In the genomic region with DNA sequence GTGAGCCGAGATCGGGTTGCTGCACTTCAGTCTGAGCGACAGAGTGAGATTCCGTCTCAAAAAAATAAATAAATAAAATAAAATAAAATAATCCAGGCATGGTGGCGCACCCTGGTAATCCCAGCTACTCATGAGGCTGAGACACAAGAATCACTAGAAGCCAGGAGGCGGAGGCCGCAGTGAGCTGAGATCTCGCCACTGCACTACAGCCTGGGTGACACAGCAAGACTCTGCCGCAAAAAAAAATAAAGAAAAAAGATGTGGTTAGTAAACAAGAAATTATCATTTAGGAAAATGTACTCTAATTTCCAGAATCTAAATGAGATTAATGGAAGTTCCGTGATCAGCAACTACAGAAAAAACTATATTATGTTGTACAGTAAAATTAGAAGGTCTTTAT, we compare ENCODE assay signal across 1 cellular context.
TF ChIP-seq lines count a peak whose summit lies in the region.

No MANE protein-coding gene starts in this region.

TF ChIP-seq in K562, 482 proteins besides CTCF, POLR2A, EP300 and RAD21 (continued from another document):
- TF ChIP-seq, protein P1, sequence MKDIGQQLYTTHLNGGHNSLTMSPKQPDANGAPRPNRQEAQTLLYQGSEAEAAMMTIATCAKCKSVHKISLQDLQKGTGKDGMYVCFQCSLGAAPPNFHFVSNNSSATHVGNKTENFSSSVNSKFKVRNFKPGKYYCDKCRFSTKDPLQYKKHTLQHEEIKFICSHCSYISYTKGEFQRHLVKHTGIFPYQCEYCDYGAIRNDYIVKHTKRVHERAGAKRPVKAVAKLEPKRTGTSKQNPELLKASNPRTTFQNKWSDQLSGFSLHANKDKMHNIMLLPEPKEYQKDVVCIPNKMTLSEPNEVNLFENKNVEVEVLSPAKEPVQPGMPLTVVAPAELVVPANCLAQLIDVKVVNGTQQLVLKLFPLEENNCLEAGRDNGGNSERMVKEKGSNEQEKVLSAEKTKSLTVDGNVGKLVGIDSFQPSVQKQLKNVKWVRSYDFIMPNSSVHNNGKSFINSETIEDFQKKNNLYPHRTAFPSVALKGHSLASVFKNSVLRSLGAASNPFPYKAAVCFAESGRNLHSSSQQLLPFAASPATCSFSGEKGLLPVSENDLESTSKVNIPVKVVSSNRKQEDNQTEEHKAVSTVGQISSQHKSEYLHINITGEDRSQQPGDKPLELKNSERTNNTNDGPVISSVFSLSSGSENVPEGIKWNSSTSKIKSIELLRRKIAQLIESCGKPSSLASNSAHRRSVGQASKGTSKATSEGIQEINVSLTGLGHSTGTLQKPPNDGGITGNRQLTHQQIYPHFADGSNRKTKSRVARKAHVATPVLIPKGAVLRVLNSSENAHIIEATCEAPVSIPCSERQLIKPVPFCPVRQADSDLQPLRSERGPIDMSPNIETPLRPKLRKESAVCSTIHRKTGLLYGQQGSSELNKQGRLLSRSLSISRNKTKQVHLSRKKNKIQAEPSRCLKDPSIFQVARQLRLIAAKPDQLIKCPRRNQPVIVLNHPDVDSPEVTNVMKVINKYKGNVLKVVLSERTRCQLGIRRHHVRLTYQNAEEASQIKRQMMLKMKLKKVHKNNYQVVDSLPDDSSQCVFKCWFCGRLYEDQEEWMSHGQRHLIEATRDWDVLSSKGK (CRISPR knock-in tag; IDR thresholded peaks at IDR 0.05), result no peak
- TF ChIP-seq HDGF (IDR thresholded peaks at IDR 0.05), result 0 out of 2 replicates have a peak, but pooled peaks have one; percentile 46
- peak; percentile 27 for TF ChIP-seq TAF1 (IDR thresholded peaks at IDR 0.05; ENCODE audit: control insufficient read depth, extremely low read depth, insufficient read depth, low read length, severe bottlenecking)
- TF ChIP-seq CHCHD3 (CRISPR knock-in tag; IDR thresholded peaks at IDR 0.05), result no peak
- TF ChIP-seq CXXC5 (CRISPR knock-in tag; IDR thresholded peaks at IDR 0.05), result no peak
- TF ChIP-seq, protein P2, sequence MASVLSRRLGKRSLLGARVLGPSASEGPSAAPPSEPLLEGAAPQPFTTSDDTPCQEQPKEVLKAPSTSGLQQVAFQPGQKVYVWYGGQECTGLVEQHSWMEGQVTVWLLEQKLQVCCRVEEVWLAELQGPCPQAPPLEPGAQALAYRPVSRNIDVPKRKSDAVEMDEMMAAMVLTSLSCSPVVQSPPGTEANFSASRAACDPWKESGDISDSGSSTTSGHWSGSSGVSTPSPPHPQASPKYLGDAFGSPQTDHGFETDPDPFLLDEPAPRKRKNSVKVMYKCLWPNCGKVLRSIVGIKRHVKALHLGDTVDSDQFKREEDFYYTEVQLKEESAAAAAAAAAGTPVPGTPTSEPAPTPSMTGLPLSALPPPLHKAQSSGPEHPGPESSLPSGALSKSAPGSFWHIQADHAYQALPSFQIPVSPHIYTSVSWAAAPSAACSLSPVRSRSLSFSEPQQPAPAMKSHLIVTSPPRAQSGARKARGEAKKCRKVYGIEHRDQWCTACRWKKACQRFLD (CRISPR knock-in tag; IDR thresholded peaks at IDR 0.05), result no peak
- TF ChIP-seq ARID1B (IDR thresholded peaks at IDR 0.05), result 0 out of 2 replicates have a peak, but pooled peaks have one; percentile 36
- no peak for TF ChIP-seq ILF3 (IDR thresholded peaks at IDR 0.05; ENCODE audit: borderline replicate concordance)
- no peak for TF ChIP-seq ZFPM2 (CRISPR knock-in tag; IDR thresholded peaks at IDR 0.05)
- TF ChIP-seq MAFF (IDR thresholded peaks at IDR 0.05; ENCODE audit: low read length), result peak; percentile 56
- TF ChIP-seq, protein P3, sequence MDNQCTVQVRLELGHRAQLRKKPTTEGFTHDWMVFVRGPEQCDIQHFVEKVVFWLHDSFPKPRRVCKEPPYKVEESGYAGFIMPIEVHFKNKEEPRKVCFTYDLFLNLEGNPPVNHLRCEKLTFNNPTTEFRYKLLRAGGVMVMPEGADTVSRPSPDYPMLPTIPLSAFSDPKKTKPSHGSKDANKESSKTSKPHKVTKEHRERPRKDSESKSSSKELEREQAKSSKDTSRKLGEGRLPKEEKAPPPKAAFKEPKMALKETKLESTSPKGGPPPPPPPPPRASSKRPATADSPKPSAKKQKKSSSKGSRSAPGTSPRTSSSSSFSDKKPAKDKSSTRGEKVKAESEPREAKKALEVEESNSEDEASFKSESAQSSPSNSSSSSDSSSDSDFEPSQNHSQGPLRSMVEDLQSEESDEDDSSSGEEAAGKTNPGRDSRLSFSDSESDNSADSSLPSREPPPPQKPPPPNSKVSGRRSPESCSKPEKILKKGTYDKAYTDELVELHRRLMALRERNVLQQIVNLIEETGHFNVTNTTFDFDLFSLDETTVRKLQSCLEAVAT (IDR thresholded peaks at IDR 0.05), result peak in 1 of 2 experiments; percentile 85; a peak in 2 of 4 replicates
- peak; percentile 38; the same call in 1 of the 2 replicates for TF ChIP-seq SMARCA4 (IDR thresholded peaks at IDR 0.05)
- peak; percentile 32 for TF ChIP-seq ZNF384 (IDR thresholded peaks at IDR 0.05; ENCODE audit: low read depth, low read length)
- TF ChIP-seq FOXK2 (conservative IDR thresholded peaks at IDR 0.05 in 1 of 2, IDR thresholded peaks at IDR 0.05 in 1 of 2; ENCODE audit: low read depth in 2 of 2), result peak; percentile 63 to 80
- TF ChIP-seq ZNF316 (IDR thresholded peaks at IDR 0.05), result peak; percentile 76
- TF ChIP-seq, protein P4, sequence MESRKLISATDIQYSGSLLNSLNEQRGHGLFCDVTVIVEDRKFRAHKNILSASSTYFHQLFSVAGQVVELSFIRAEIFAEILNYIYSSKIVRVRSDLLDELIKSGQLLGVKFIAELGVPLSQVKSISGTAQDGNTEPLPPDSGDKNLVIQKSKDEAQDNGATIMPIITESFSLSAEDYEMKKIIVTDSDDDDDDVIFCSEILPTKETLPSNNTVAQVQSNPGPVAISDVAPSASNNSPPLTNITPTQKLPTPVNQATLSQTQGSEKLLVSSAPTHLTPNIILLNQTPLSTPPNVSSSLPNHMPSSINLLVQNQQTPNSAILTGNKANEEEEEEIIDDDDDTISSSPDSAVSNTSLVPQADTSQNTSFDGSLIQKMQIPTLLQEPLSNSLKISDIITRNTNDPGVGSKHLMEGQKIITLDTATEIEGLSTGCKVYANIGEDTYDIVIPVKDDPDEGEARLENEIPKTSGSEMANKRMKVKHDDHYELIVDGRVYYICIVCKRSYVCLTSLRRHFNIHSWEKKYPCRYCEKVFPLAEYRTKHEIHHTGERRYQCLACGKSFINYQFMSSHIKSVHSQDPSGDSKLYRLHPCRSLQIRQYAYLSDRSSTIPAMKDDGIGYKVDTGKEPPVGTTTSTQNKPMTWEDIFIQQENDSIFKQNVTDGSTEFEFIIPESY (CRISPR knock-in tag; IDR thresholded peaks at IDR 0.05), result 0 out of 2 replicates have a peak, but pooled peaks have one; percentile 37
- no peak for TF ChIP-seq NR2C1 (IDR thresholded peaks at IDR 0.05)
- TF ChIP-seq NR2C1 (tag; IDR thresholded peaks at IDR 0.05), result no peak
- TF ChIP-seq CHD2 (IDR thresholded peaks at IDR 0.05; ENCODE audit: low read depth, low read length), result no peak
- 0 out of 2 replicates have a peak, but pooled peaks have one; percentile 40 for TF ChIP-seq SMARCC2 (IDR thresholded peaks at IDR 0.05; ENCODE audit: low read depth)
- TF ChIP-seq ZFX (CRISPR knock-in tag; IDR thresholded peaks at IDR 0.05), result 0 out of 2 replicates have a peak, but pooled peaks have one; percentile 12
- TF ChIP-seq MEF2D (tag; conservative IDR thresholded peaks at IDR 0.05; ENCODE audit: low read depth), result no peak
- TF ChIP-seq TRIM24 (IDR thresholded peaks at IDR 0.05), result 0 out of 4 replicates have a peak, but pooled peaks of 1 of the 2 experiments have one; percentile 35
- TF ChIP-seq THRAP3 (IDR thresholded peaks at IDR 0.05; ENCODE audit: borderline replicate concordance), result 0 out of 2 replicates have a peak, but pooled peaks have one; percentile 40
- TF ChIP-seq LARP7 (IDR thresholded peaks at IDR 0.05), result no peak
- 0 out of 2 replicates have a peak, but pooled peaks have one; percentile 20 for TF ChIP-seq HDAC2 (IDR thresholded peaks at IDR 0.05)
- TF ChIP-seq, protein P5, sequence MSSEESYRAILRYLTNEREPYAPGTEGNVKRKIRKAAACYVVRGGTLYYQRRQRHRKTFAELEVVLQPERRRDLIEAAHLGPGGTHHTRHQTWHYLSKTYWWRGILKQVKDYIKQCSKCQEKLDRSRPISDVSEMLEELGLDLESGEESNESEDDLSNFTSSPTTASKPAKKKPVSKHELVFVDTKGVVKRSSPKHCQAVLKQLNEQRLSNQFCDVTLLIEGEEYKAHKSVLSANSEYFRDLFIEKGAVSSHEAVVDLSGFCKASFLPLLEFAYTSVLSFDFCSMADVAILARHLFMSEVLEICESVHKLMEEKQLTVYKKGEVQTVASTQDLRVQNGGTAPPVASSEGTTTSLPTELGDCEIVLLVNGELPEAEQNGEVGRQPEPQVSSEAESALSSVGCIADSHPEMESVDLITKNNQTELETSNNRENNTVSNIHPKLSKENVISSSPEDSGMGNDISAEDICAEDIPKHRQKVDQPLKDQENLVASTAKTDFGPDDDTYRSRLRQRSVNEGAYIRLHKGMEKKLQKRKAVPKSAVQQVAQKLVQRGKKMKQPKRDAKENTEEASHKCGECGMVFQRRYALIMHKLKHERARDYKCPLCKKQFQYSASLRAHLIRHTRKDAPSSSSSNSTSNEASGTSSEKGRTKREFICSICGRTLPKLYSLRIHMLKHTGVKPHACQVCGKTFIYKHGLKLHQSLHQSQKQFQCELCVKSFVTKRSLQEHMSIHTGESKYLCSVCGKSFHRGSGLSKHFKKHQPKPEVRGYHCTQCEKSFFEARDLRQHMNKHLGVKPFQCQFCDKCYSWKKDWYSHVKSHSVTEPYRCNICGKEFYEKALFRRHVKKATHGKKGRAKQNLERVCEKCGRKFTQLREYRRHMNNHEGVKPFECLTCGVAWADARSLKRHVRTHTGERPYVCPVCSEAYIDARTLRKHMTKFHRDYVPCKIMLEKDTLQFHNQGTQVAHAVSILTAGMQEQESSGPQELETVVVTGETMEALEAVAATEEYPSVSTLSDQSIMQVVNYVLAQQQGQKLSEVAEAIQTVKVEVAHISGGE (CRISPR knock-in tag; IDR thresholded peaks at IDR 0.05), result no peak
- no peak for TF ChIP-seq ADNP (tag; IDR thresholded peaks at IDR 0.05)
- no peak for TF ChIP-seq ZSCAN29 (IDR thresholded peaks at IDR 0.05)
- TF ChIP-seq MAFG (tag; conservative IDR thresholded peaks at IDR 0.05), result 0 out of 2 replicates have a peak, but pooled peaks have one; percentile 44
- TF ChIP-seq EP400 (IDR thresholded peaks at IDR 0.05), result peak; percentile 42; the same call in 1 of the 2 replicates
- peak; percentile 86 for TF ChIP-seq NFE2 (IDR thresholded peaks at IDR 0.05; ENCODE audit: low read depth)
- TF ChIP-seq MYNN (IDR thresholded peaks at IDR 0.05), result no peak
- TF ChIP-seq MYNN (CRISPR knock-in tag; IDR thresholded peaks at IDR 0.05), result no peak
- 0 out of 2 replicates have a peak, but pooled peaks have one; percentile 25 for TF ChIP-seq FOXM1 (IDR thresholded peaks at IDR 0.05; ENCODE audit: low read depth)
- no peak for TF ChIP-seq FOXM1 (CRISPR knock-in tag; IDR thresholded peaks at IDR 0.05; ENCODE audit: low read depth)
- TF ChIP-seq C11orf30 (IDR thresholded peaks at IDR 0.05; ENCODE audit: low read depth), result peak; percentile 72
